13 cellular contexts compared by ENCODE assay signal in the genomic region with DNA sequence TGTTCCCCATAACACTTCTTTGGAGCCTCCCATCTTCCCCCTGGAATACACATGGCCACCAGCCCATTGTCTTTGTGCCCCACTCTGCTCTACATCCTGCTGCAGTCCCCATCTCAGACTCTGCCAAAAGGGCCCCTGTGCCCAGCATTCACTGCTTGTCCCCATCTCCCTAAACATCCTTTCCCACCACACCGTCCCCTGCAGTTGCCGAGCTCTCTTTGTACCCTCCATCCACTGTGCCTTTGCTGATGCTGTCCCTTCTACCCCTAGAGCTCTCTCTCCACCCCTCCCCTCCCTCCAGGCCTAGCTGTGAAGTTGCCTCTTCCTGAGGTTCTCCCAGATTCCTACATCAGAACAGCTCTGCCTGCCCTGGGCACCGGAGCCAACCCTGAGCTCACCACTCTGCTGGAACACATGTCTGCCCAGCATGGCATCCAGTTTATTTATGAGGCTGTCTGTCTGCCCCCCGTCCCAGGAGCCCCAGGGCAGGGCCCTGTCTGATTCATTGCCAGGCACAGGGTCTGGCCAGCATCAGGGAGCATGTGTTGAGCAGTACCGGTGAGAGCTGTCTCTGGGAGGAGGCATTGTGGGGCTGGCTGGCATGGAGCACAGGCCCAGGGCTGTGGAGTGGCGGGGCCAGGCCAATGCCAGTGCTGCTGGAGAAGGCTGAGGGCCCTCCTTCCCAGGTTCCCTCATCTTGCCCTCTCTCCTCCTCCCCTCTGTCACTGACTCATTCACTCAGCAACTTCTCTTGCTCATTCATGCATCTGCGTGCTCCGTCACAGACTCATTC. TPM values are rescaled to one million over a fixed set of nuclear protein-coding genes. Genes with fewer than 3 reads are reported as not detected.
A peak's percentile ranks its signal among the peaks of the same experiment; 100 is the strongest.
DNase-seq lines count a peak whose midpoint lies in the region; ATAC-seq and TF ChIP-seq lines count a peak whose summit lies in the region.
"Had no signal": no experiment of that assay in that cellular context is flagged by ENCODE, and none has a peak within 500 bp of the region (broad histone marks: within the 10 kb centered on the region; RNA-seq: fewer than 3 reads in every experiment).

No MANE protein-coding gene starts in this region.

- H3K4me1 ChIP-seq in adrenal gland (replicated peaks in 1 of 2) = peaks cover 0 to 15% of the 10 kb centered on the region in 2 donors
- H3K4me1 ChIP-seq in trophoblast cell (ENCODE audit: control insufficient read depth in 1 of 2, insufficient read depth in 2 of 2, low read length in 2 of 2) = peaks cover 38 to 43% of the 10 kb centered on the region in 2 experiments
- H3K4me1 ChIP-seq: BLaER1 treated with 17β-estradiol and CSF1 and Interleukin-3, amounts not matched to agents 10 nM and 100 nM had no signal

- H3K4me3 ChIP-seq in adrenal gland (no peak overlapping the region), trophoblast cell (ENCODE audit: low read depth, low read length) (no peak overlapping the region)
- H3K4me3 ChIP-seq: BLaER1 treated with 17β-estradiol and CSF1 and Interleukin-3, amounts not matched to agents 10 nM and 100 nM had no signal

- no peaks in the 10 kb centered on the region for H3K9me3 ChIP-seq in adrenal gland (replicated peaks in 1 of 3)
- H3K9me3 ChIP-seq in trophoblast cell (ENCODE audit: insufficient read depth, low read depth, low read length) = no peaks in the 10 kb centered on the region
- H3K9me3 ChIP-seq: BLaER1 treated with 17β-estradiol and CSF1 and Interleukin-3, amounts not matched to agents 10 nM and 100 nM had no signal

- H3K14ac ChIP-seq in trophoblast cell (ENCODE audit: low read length) = peak overlapping the region; percentile 30

- no peaks in the 10 kb centered on the region for H3K36me3 ChIP-seq in adrenal gland (replicated peaks in 1 of 2)
- no peaks in the 10 kb centered on the region for H3K36me3 ChIP-seq in trophoblast cell (ENCODE audit: control insufficient read depth in 1 of 2, insufficient read depth in 2 of 2, low read length in 2 of 2)
- H3K36me3 ChIP-seq: BLaER1 treated with 17β-estradiol and CSF1 and Interleukin-3, amounts not matched to agents 10 nM and 100 nM had no signal

- peak overlapping the region; percentile 79 for H3K18ac ChIP-seq in trophoblast cell (ENCODE audit: low read length)

- H3K27me3 ChIP-seq in adrenal gland = no peaks in the 10 kb centered on the region
- H3K27me3 ChIP-seq in trophoblast cell (ENCODE audit: insufficient read depth, low read length) = no peaks in the 10 kb centered on the region
- H3K27me3 ChIP-seq: BLaER1 treated with 17β-estradiol and CSF1 and Interleukin-3, amounts not matched to agents 10 nM and 100 nM had no signal

- peak overlapping the region; percentile 52 for H4K8ac ChIP-seq in trophoblast cell (ENCODE audit: low read depth, low read length)

- H3K79me1 ChIP-seq in trophoblast cell (ENCODE audit: low read length) = peaks cover 39% of the 10 kb centered on the region

- no peak overlapping the region for H4K12ac ChIP-seq in trophoblast cell (ENCODE audit: low read depth, low read length)

- peak overlapping the region; percentile 67 for H2AK5ac ChIP-seq in trophoblast cell (ENCODE audit: low read length)

- TF ChIP-seq POLR2A in adrenal gland (IDR thresholded peaks at IDR 0.05) = no peak

- H2BK12ac ChIP-seq in trophoblast cell (ENCODE audit: low read length) = peak overlapping the region; percentile 16

- intact Hi-C loops in adrenal gland (cut with DNase I) (no loop called here), head of caudate nucleus (cut with DNase I) (no loop called here)

- H2AFZ ChIP-seq in trophoblast cell (ENCODE audit: insufficient read depth, low read length, poor library complexity) = no peak overlapping the region

- H2BK120ac ChIP-seq in trophoblast cell (ENCODE audit: insufficient read depth, low read length, poor library complexity) = peak overlapping the region; percentile 23

- H3K27ac ChIP-seq in adrenal gland (no peak overlapping the region), trophoblast cell (ENCODE audit: low read depth, low read length) (no peak overlapping the region)
- H3K27ac ChIP-seq: BLaER1 treated with 17β-estradiol and CSF1 and Interleukin-3, amounts not matched to agents 10 nM and 100 nM had no signal

- H3K9ac ChIP-seq in trophoblast cell (ENCODE audit: low read length) = no peak overlapping the region
- H3K9ac ChIP-seq: BLaER1 treated with 17β-estradiol and CSF1 and Interleukin-3, amounts not matched to agents 10 nM and 100 nM had no signal

- H3K79me2 ChIP-seq in trophoblast cell (ENCODE audit: control insufficient read depth, insufficient read depth, low read length, poor library complexity) = no peaks in the 10 kb centered on the region

- ATAC-seq in HG02970 (IDR thresholded peaks at IDR 0.05; ENCODE audit: low FRiP score, unreplicated experiment) = no peak
- no peak for ATAC-seq in HG03095 (IDR thresholded peaks at IDR 0.05; ENCODE audit: unreplicated experiment)
- ATAC-seq in GM19467 (IDR thresholded peaks at IDR 0.05; ENCODE audit: unreplicated experiment) = no peak

- WGBS in adrenal gland, 4 donors = 64 to 78% (median 67%) methylated on average over 6 to 8 of the region's 8 CpGs
- no CpG with 5 or more reads among the region's 8 CpGs for WGBS in trophoblast cell (ENCODE audit: extremely low coverage, insufficient coverage, insufficient read length)

- H3K4me2 ChIP-seq in trophoblast cell (ENCODE audit: low read length) = no peak overlapping the region
- H3K4me2 ChIP-seq: BLaER1 treated with 17β-estradiol and CSF1 and Interleukin-3, amounts not matched to agents 10 nM and 100 nM had no signal

- H2BK5ac ChIP-seq in trophoblast cell (ENCODE audit: low read depth, low read length, poor library complexity) = peak overlapping the region; percentile 43

- TF ChIP-seq CTCF in adrenal gland (IDR thresholded peaks at IDR 0.05) = no peak

- H3K4ac ChIP-seq in trophoblast cell (ENCODE audit: low read depth, low read length) = peak overlapping the region; percentile 49

- peak overlapping the region; percentile 84 for H4K91ac ChIP-seq in trophoblast cell (ENCODE audit: low read depth, low read length)

- peak; percentile 55 for DNase-seq in EL
- peak in 6 of 7 donors; percentile 21 to 92 (median 52) for DNase-seq in adrenal gland
- DNase-seq in head of caudate nucleus = peak in 24 of 42 donors; percentile 9 to 68 (median 33)
- DNase-seq in trophoblast cell = no peak
- DNase-seq in stimulated activated CD4-positive, alpha-beta T cell treated with anti-CD3 and anti-CD28 coated beads, Interleukin-4, amount 100 ng/mL, for 1 hour = no peak
- DNase-seq: activated CD8-positive, alpha-beta memory T cell treated with anti-CD3 and anti-CD28 coated beads, Interleukin-2, amount 50 U/mL, for 4 hours; H7; NCI-H2107; SW 1271 had no signal

- H3K23ac ChIP-seq in trophoblast cell (ENCODE audit: low read length) = no peak overlapping the region

RNA-seq across cellular contexts. Expression of gene EDN2, which starts 28.8 kb away (rescaled TPM):
- not detected for total RNA-seq in adrenal gland
- under 1 TPM in 1 of 3 donors, not detected in 2; 0.07 TPM for polyA plus RNA-seq in adrenal gland
- polyA plus RNA-seq in trophoblast cell (2013) = 0.14 and 0.19 TPM in 2 replicates

Comparison
In these comparisons a context has a peak if more than half of its experiments do, and no peak if none do; other contexts are left out.
1. DNase-seq: peak in EL (single experiment), adrenal gland (6 of 7) and head of caudate nucleus (24 of 42); none in trophoblast cell (0 of 2) and stimulated activated CD4-positive, alpha-beta T cell treated with anti-CD3 and anti-CD28 coated beads, Interleukin-4, amount 100 ng/mL, for 1 hour (single experiment).